30 cellular contexts compared by ENCODE assay signal in genomic region chr2:11457935-11458334, GRCh38. TPM values are rescaled to one million over a fixed set of nuclear protein-coding genes. Genes with fewer than 3 reads are reported as not detected.
A peak's percentile ranks its signal among the peaks of the same experiment; 100 is the strongest.
DNase-seq lines count a peak whose midpoint lies in the region; ATAC-seq lines count a peak whose summit lies in the region.
"Had no signal": no experiment of that assay in that cellular context is flagged by ENCODE, and none has a peak within 500 bp of the region (broad histone marks: within the 10 kb centered on the region; RNA-seq: fewer than 3 reads in every experiment).

No MANE protein-coding gene starts in this region.

- no peaks in the 10 kb centered on the region for H3K27me3 Mint-ChIP-seq in natural killer cell treated with Interleukin-12 subunit alpha and Interleukin-12 subunit beta and Interleukin-15 and Interleukin-18, amount 100 ng/mL, for 72 hours
- H3K27me3 Mint-ChIP-seq: activated CD4-positive, alpha-beta T cell treated with anti-CD3 and anti-CD28 coated beads, Interleukin-2, amount 10 ng/mL, durations not matched to agents 7 days and 5 days; activated naive CD4-positive, alpha-beta T cell treated with anti-CD3 and anti-CD28 coated beads, Interleukin-2, amount 50 U/mL, for 24 hours; memory B cell; naive B cell had no signal

- H3K4me1 Mint-ChIP-seq in natural killer cell treated with Interleukin-12 subunit alpha and Interleukin-12 subunit beta and Interleukin-15 and Interleukin-18, amount 100 ng/mL, for 72 hours (ENCODE audit: low read depth in 2 of 2), result peaks cover 19 to 23% of the 10 kb centered on the region in 2 donors

- DNase-seq in Right ventricle myocardium superior (no peak), Right ventricle myocardium inferior (ENCODE audit: missing footprints) (no peak), NCI-H1048 (lab: John Stamatoyannopoulos, UW) (peak; percentile 5), left cardiac atrium (no peak), left lobe of liver (ENCODE audit: low spot score) (no peak), pons (ENCODE audit: low spot score) (no peak)
- DNase-seq in natural killer cell treated with Interleukin-12 subunit alpha and Interleukin-12 subunit beta and Interleukin-15 and Interleukin-18, amount 100 ng/mL, for 72 hours (ENCODE audit: low spot score), result no peak
- DNase-seq: activated CD4-positive, alpha-beta T cell treated with anti-CD3 and anti-CD28 coated beads, Interleukin-2, amount 10 ng/mL, durations not matched to agents 7 days and 5 days; anterior cingulate cortex; CD8-positive, alpha-beta memory T cell; DMS153; esophagus squamous epithelium; GDM1; GM23248; HFFc6; kidney; naive B cell; NCI-H1930; RPMI8226; SK-N-SH; stimulated activated CD4-positive, alpha-beta T cell treated with anti-CD3 and anti-CD28 coated beads, Interleukin-4, amount 100 ng/mL, for 1 hour; stimulated activated naive CD4-positive, alpha-beta T cell treated with Interleukin-2 at 50 U/mL for 16 hours; testis; uterus had no signal

- peak overlapping the region in 1 of 3 donors; percentile 6 for H3K4me3 ChIP-seq in skeletal muscle tissue (ENCODE audit: low read length in 3 of 3)
- H3K4me3 ChIP-seq: coronary artery, esophagus squamous epithelium, gastroesophageal sphincter, GM23248, testis, uterus had no signal

- H3K27ac Mint-ChIP-seq in natural killer cell treated with Interleukin-12 subunit alpha and Interleukin-12 subunit beta and Interleukin-15 and Interleukin-18, amount 100 ng/mL, for 72 hours, result no peak overlapping the region
- H3K27ac Mint-ChIP-seq: activated CD4-positive, alpha-beta T cell treated with anti-CD3 and anti-CD28 coated beads, Interleukin-2, amount 10 ng/mL, durations not matched to agents 7 days and 5 days; activated naive CD4-positive, alpha-beta T cell treated with anti-CD3 and anti-CD28 coated beads, Interleukin-2, amount 50 U/mL, for 24 hours; HFFc6; memory B cell had no signal

- H3K36me3 ChIP-seq in skeletal muscle tissue (ENCODE audit: control insufficient read depth in 3 of 3, insufficient read depth in 3 of 3, low read length in 3 of 3), result peaks cover 5 to 11% (median 9%) of the 10 kb centered on the region in 3 donors
- H3K36me3 ChIP-seq: uterus had no signal

- H3K4me3 Mint-ChIP-seq in natural killer cell treated with Interleukin-12 subunit alpha and Interleukin-12 subunit beta and Interleukin-15 and Interleukin-18, amount 100 ng/mL, for 72 hours, result no peak overlapping the region
- H3K4me3 Mint-ChIP-seq: activated CD4-positive, alpha-beta T cell treated with anti-CD3 and anti-CD28 coated beads, Interleukin-2, amount 10 ng/mL, durations not matched to agents 7 days and 5 days; activated naive CD4-positive, alpha-beta T cell treated with anti-CD3 and anti-CD28 coated beads, Interleukin-2, amount 50 U/mL, for 24 hours; CD8-positive, alpha-beta memory T cell; HFFc6; memory B cell; naive B cell had no signal

- H3K9me3 ChIP-seq in skeletal muscle tissue (ENCODE audit: control insufficient read depth in 3 of 3, low read length in 3 of 3), result no peaks in the 10 kb centered on the region
- H3K9me3 ChIP-seq: esophagus squamous epithelium, gastroesophageal sphincter, SK-N-SH, testis, uterus had no signal

- peak overlapping the region in 1 of 3 donors; percentile 17 for H3K9ac ChIP-seq in skeletal muscle tissue (ENCODE audit: low read depth in 1 of 3, low read length in 3 of 3)
- H3K9ac ChIP-seq: GM23248, KMS-11, SK-N-SH had no signal

- H3K27ac ChIP-seq in skeletal muscle tissue (ENCODE audit: low read depth, low read length), result peak overlapping the region; percentile 66
- H3K27ac ChIP-seq: coronary artery, esophagus squamous epithelium, gastroesophageal sphincter, GM23248, KMS-11, testis, uterus had no signal

- H3K27me3 ChIP-seq in skeletal muscle tissue (ENCODE audit: control insufficient read depth in 3 of 3, insufficient read depth in 3 of 3, low read length in 3 of 3), result no peaks in the 10 kb centered on the region
- H3K27me3 ChIP-seq: esophagus squamous epithelium, gastroesophageal sphincter, testis, uterus had no signal

- intact Hi-C loops in Right ventricle myocardium superior (cut with DNase I) (no loop called here), Right ventricle myocardium inferior (cut with DNase I) (no loop called here), left cardiac atrium (cut with DNase I) (no loop called here)

- peaks cover 31 to 33% (median 31%) of the 10 kb centered on the region in 3 donors for H3K4me1 ChIP-seq in skeletal muscle tissue (ENCODE audit: control insufficient read depth in 3 of 3, insufficient read depth in 3 of 3, low read length in 3 of 3)
- H3K4me1 ChIP-seq: testis, uterus had no signal

- peaks cover 5% of the 10 kb centered on the region for H3K36me3 Mint-ChIP-seq in natural killer cell treated with Interleukin-12 subunit alpha and Interleukin-12 subunit beta and Interleukin-15 and Interleukin-18, amount 100 ng/mL, for 72 hours

- ATAC-seq in Right ventricle myocardium superior (ENCODE audit: poor library complexity) (peak; percentile 14), Right ventricle myocardium inferior (no peak), left cardiac atrium (peak; percentile 44 to 56), left lobe of liver (no peak)
- no peak for ATAC-seq in natural killer cell treated with Interleukin-12 subunit alpha and Interleukin-12 subunit beta and Interleukin-15 and Interleukin-18, amount 100 ng/mL, for 72 hours
- ATAC-seq: gastroesophageal sphincter had no signal

- H3K9me3 Mint-ChIP-seq in natural killer cell treated with Interleukin-12 subunit alpha and Interleukin-12 subunit beta and Interleukin-15 and Interleukin-18, amount 100 ng/mL, for 72 hours, result no peaks in the 10 kb centered on the region
- H3K9me3 Mint-ChIP-seq: activated CD4-positive, alpha-beta T cell treated with anti-CD3 and anti-CD28 coated beads, Interleukin-2, amount 10 ng/mL, durations not matched to agents 7 days and 5 days; activated naive CD4-positive, alpha-beta T cell treated with anti-CD3 and anti-CD28 coated beads, Interleukin-2, amount 50 U/mL, for 24 hours; CD8-positive, alpha-beta memory T cell; HFFc6; memory B cell; naive B cell had no signal

RNA-seq across cellular contexts. Expression of gene E2F6, which starts 8.0 kb away (rescaled TPM):
- total RNA-seq in Right ventricle myocardium superior, result 12.2 TPM
- 12.5 TPM for total RNA-seq in Right ventricle myocardium inferior
- total RNA-seq in left cardiac atrium, result 10 to 100 TPM; 11.7 to 19.5 TPM
- total RNA-seq in skeletal muscle tissue, result 8.9 TPM
- 10 to 100 TPM; 10.8 to 11.6 TPM for total RNA-seq in natural killer cell treated with Interleukin-12 subunit alpha and Interleukin-12 subunit beta and Interleukin-15 and Interleukin-18, amount 100 ng/mL, for 72 hours
- 5.0 TPM for total RNA-seq in left lobe of liver

Comparison
In these comparisons a context has a peak if more than half of its experiments do, and no peak if none do; other contexts are left out.
1. ATAC-seq: peak in Right ventricle myocardium superior (single experiment) and left cardiac atrium (2 of 2); none in Right ventricle myocardium inferior (single experiment), natural killer cell treated with Interleukin-12 subunit alpha and Interleukin-12 subunit beta and Interleukin-15 and Interleukin-18, amount 100 ng/mL, for 72 hours (0 of 2) and left lobe of liver (single experiment).